Comparison of ENCODE assay signal across 8 cellular contexts in genomic region chr5:177133845-177134652, GRCh38. TPM values are rescaled to one million over a fixed set of nuclear protein-coding genes. Genes with fewer than 3 reads are reported as not detected.
A peak's percentile ranks its signal among the peaks of the same experiment; 100 is the strongest.
DNase-seq lines count a peak whose midpoint lies in the region; ATAC-seq and TF ChIP-seq lines count a peak whose summit lies in the region.

No MANE protein-coding gene starts in this region.

- ATAC-seq in GM18498 (IDR thresholded peaks at IDR 0.05; ENCODE audit: unreplicated experiment) (peak; percentile 31), HG02571 (IDR thresholded peaks at IDR 0.05; ENCODE audit: unreplicated experiment) (peak; percentile 27)

- no peaks in the 10 kb centered on the region for H3K27me3 ChIP-seq in muscle layer of duodenum (ENCODE audit: low read depth, low read length)

- peaks cover 0 to 12% of the 10 kb centered on the region in 2 donors for H3K36me3 ChIP-seq in muscle layer of duodenum (ENCODE audit: control insufficient read depth in 1 of 2, insufficient read depth in 2 of 2, low read length in 2 of 2)

- H3K27ac ChIP-seq in muscle layer of duodenum (ENCODE audit: low read length) (peak overlapping the region; percentile 82), substantia nigra (ENCODE audit: low read depth, low read length, poor library complexity, severe bottlenecking) (peak overlapping the region; percentile 92)

- peak overlapping the region; percentile 79 for H3K4me3 ChIP-seq in NB4 (ENCODE audit: low read depth, low read length)
- H3K4me3 ChIP-seq in muscle layer of duodenum (ENCODE audit: low read depth in 1 of 2, low read length in 2 of 2): peak overlapping the region; percentile 71 to 77

- TF ChIP-seq CTCF in NB4 (IDR thresholded peaks at IDR 0.05; ENCODE audit: low read depth, low read length): no peak

- no peaks in the 10 kb centered on the region for H3K9me3 ChIP-seq in muscle layer of duodenum (ENCODE audit: control insufficient read depth in 1 of 2, low read length in 2 of 2)

- peak; percentile 67 for DNase-seq in NB4 (ENCODE audit: low read depth)
- peak; percentile 81 for DNase-seq in activated CD8-positive, alpha-beta memory T cell treated with anti-CD3 and anti-CD28 coated beads, Interleukin-2, amount 50 U/mL, for 48 hours
- DNase-seq in erythroblast (lab: John Stamatoyannopoulos, UW): peak; percentile 80 to 81
- DNase-seq in substantia nigra (lab: John Stamatoyannopoulos, UW): peak in 38 of 49 donors; percentile 15 to 78 (median 61)
- DNase-seq in H4 (ENCODE audit: low spot score): no peak

- H3K4me1 ChIP-seq in muscle layer of duodenum (ENCODE audit: control insufficient read depth in 1 of 2, insufficient read depth in 2 of 2, low read length in 2 of 2): peaks cover 29 to 36% of the 10 kb centered on the region in 2 donors

- peak; percentile 13 for TF ChIP-seq POLR2A in NB4 (IDR thresholded peaks at IDR 0.05; ENCODE audit: extremely low read depth, insufficient read length)
- TF ChIP-seq POLR2A in erythroblast (IDR thresholded peaks at IDR 0.05; ENCODE audit: low read length): no peak

RNA-seq across cellular contexts. Expression of gene NSD1, which starts 0.5 kb away (rescaled TPM):
- 27.6 and 30.3 TPM in 2 replicates for total RNA-seq in H4 (2014; rRNA removed; shearing (Covaris generic))

RNA-seq across cellular contexts. Expression of gene FGFR4, which starts 47.3 kb away (rescaled TPM):
- 11.4 and 16.9 TPM in 2 replicates for total RNA-seq in H4 (2014; rRNA removed; shearing (Covaris generic))
